10 cellular contexts compared by ENCODE assay signal in the genomic region with DNA sequence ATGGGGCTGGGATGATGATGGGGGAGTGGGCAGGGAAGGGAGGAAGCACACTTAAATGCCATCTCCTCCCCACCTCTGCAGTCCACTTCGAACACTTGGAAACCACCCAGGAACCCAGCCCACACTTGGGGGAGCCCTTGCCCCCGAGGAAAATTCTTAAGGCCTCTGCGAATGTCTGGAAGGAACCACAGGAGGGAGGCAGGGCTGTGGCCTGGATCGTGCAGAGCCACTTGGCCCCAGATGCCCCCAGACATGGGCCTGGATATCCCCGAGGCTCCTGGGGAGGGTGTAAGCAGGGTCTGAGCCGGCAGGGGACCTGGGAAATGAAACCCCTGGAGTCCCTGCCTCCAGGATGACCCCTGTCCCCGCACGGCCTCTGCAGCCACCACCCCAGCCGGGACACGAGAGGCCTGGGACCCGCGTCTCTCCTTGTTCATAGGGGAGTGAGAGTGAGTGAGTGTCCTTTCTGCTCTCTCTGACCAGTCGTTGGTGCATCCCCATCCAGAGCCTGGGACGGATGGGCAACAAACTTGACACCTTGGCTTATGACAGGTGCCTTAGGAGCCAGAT. TPM values are rescaled to one million over a fixed set of nuclear protein-coding genes. Genes with fewer than 3 reads are reported as not detected.
DNase-seq lines count a peak whose midpoint lies in the region; ATAC-seq and TF ChIP-seq lines count a peak whose summit lies in the region.
"Had no signal": no experiment of that assay in that cellular context is flagged by ENCODE, and none has a peak within 500 bp of the region (broad histone marks: within the 10 kb centered on the region; RNA-seq: fewer than 3 reads in every experiment).

No MANE protein-coding gene starts in this region.

- ATAC-seq in SK-N-SH treated with all-trans-retinoic acid at 6 μM for 48 hours, result no peak

- intact Hi-C loops in stomach (cut with DNase I; ENCODE audit: low total_unique reads), result no loop called here

- H3K4me1 ChIP-seq in hepatocyte (ENCODE audit: insufficient read depth) (peaks cover 42% of the 10 kb centered on the region), stomach (peaks cover 46 to 93% (median 78%) of the 10 kb centered on the region in 4 donors)

- no peak for TF ChIP-seq EP300 in stomach (IDR thresholded peaks at IDR 0.05)

- no peak for TF ChIP-seq POLR2A in stomach (IDR thresholded peaks at IDR 0.05)

- H3K9me3 ChIP-seq in hepatocyte (ENCODE audit: low read depth) (no peaks in the 10 kb centered on the region), stomach (no peaks in the 10 kb centered on the region)

- TF ChIP-seq CTCF in hepatocyte (IDR thresholded peaks at IDR 0.05; ENCODE audit: poor library complexity) (no peak), stomach (IDR thresholded peaks at IDR 0.05) (no peak)

- no peaks in the 10 kb centered on the region for H4K20me1 ChIP-seq in hepatocyte (ENCODE audit: insufficient read depth, poor library complexity, severe bottlenecking)

- H3K4me3 ChIP-seq in hepatocyte (no peak overlapping the region), stomach (no peak overlapping the region)

- no peak overlapping the region for H2AFZ ChIP-seq in hepatocyte

- H3K27me3 ChIP-seq in hepatocyte (no peaks in the 10 kb centered on the region), stomach (no peaks in the 10 kb centered on the region)

- H3K27ac ChIP-seq in hepatocyte, result peak overlapping the region; percentile 65
- H3K27ac ChIP-seq in stomach, result peak overlapping the region in 4 of 5 donors; percentile 60 to 95 (median 88)

- no peak overlapping the region for H3K4me2 ChIP-seq in hepatocyte

- peak; percentile 87 for DNase-seq in ELR (ENCODE audit: low read depth)
- DNase-seq in UCSD-AML1 (lab: John Stamatoyannopoulos, UW; ENCODE audit: unreplicated experiment), result peak; percentile 57
- DNase-seq in hepatocyte (ENCODE audit: low spot score), result no peak
- DNase-seq in stomach, result no peak
- no peak for DNase-seq in effector CD8-positive, alpha-beta T cell (lab: John Stamatoyannopoulos, UW)
- DNase-seq in NCI-H526 (lab: John Stamatoyannopoulos, UW), result no peak
- DNase-seq: naive B cell; NCI-H1694 treated with DMSO at 0.1 percent for 48 hours; stimulated activated CD4-positive, alpha-beta T cell treated with anti-CD3 and anti-CD28 coated beads, Interleukin-4, amount 100 ng/mL, for 1 hour had no signal

- no peaks in the 10 kb centered on the region for H3K79me2 ChIP-seq in hepatocyte

- no peaks in the 10 kb centered on the region for H3K36me3 ChIP-seq in hepatocyte (replicated peaks; ENCODE audit: insufficient read depth, low read depth)
- peaks cover 0 to 19% (median 15%) of the 10 kb centered on the region in 4 donors for H3K36me3 ChIP-seq in stomach

- WGBS in hepatocyte (ENCODE audit: low lambda C conversion rate, missing lambda C conversion rate), result 78% methylated on average over 14 of the region's 14 CpGs
- 52 to 64% (median 60%) methylated on average over 5 to 14 of the region's 14 CpGs for WGBS in stomach, 5 donors

- H3K9me2 ChIP-seq in hepatocyte (replicated peaks; ENCODE audit: insufficient read depth), result no peaks in the 10 kb centered on the region

TF ChIP-seq in SK-N-SH treated with all-trans-retinoic acid at 6 μM for 48 hours, 23 proteins besides CTCF, POLR2A, EP300 and RAD21:
- TF ChIP-seq TCF4 (CRISPR knock-in tag; IDR thresholded peaks at IDR 0.05; ENCODE audit: borderline replicate concordance) (no peak), ZNF70 (CRISPR knock-in tag; IDR thresholded peaks at IDR 0.05) (no peak), GLIS3 (CRISPR knock-in tag; IDR thresholded peaks at IDR 0.05) (no peak), ZC3H10 (CRISPR knock-in tag; IDR thresholded peaks at IDR 0.05) (no peak), RARB (CRISPR knock-in tag; IDR thresholded peaks at IDR 0.05) (no peak), ESRRG (CRISPR knock-in tag; IDR thresholded peaks at IDR 0.05) (no peak), ZNF565 (CRISPR knock-in tag; conservative IDR thresholded peaks at IDR 0.05; ENCODE audit: low read depth) (no peak), ZFP30 (CRISPR knock-in tag; IDR thresholded peaks at IDR 0.05) (no peak)

RNA-seq across cellular contexts. Expression of a gene that starts 11.8 kb away (rescaled TPM):
- total RNA-seq in hepatocyte (16.1 and 19.6 TPM in 2 replicates), stomach (10 to 100 TPM in 4 of 5 donors, 1 to 10 TPM in 1; 5.8 to 50.7 (median 17.4) TPM)
- polyA plus RNA-seq in hepatocyte (10.4 and 16.5 TPM in 2 replicates), stomach (10 to 100 TPM; 19.7 to 42.2 (median 33.0) TPM)

RNA-seq across cellular contexts. Expression of a gene that starts 51.3 kb away (rescaled TPM):
- total RNA-seq in hepatocyte, result 2.2 TPM in 2 replicates
- 0.48 and 2.6 TPM in 2 replicates for polyA plus RNA-seq in hepatocyte
- 1 to 10 TPM in 1 of 5 donors, under 1 TPM in 2, not detected in 2; 0.45 to 2.0 (median 0.87) TPM for total RNA-seq in stomach
- polyA plus RNA-seq in stomach, result 1 to 10 TPM; 1.5 to 5.9 (median 2.1) TPM

Comparison
In these comparisons a context has a peak if more than half of its experiments do, and no peak if none do; other contexts are left out.
1. DNase-seq: peak in ELR (single experiment) and UCSD-AML1 (single experiment); none in hepatocyte (single experiment), stomach (single experiment), effector CD8-positive, alpha-beta T cell (single experiment) and NCI-H526 (0 of 2).